ENCODE assay signal across 1 cellular context in the genomic region with DNA sequence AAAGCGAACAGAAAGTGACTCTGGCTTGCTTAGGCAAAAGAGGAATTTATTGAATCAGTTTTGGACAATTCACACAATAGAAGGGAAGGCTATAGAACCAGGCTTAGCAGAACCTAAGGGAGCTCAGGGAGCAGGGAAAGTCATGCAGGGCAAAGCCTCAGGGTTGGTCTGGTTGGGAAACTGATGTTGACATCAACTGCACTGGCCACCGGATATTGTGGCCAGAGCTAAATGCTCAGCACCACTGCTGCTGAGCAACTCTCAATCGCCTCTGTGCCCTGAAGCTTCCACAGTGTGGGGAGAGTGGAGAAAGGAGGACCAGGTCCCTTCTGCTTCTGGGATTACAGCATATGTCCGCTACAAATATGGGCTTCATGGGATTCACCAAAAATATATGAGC.
TF ChIP-seq lines count a peak whose summit lies in the region.

No MANE protein-coding gene starts in this region.

TF ChIP-seq in GM12878, 131 proteins besides CTCF, POLR2A, EP300 and RAD21:
- peak; percentile 30; the same call in 1 of the 2 replicates for TF ChIP-seq RUNX3 (IDR thresholded peaks at IDR 0.05; ENCODE audit: low read length)
- 0 out of 4 replicates have a peak, but pooled peaks of 1 of the 2 experiments have one; percentile 17 for TF ChIP-seq ETV6 (conservative IDR thresholded peaks at IDR 0.05 in 1 of 2, IDR thresholded peaks at IDR 0.05 in 1 of 2; ENCODE audit: borderline replicate concordance in 1 of 2, low read depth in 1 of 2)
- no peak for TF ChIP-seq CREM (IDR thresholded peaks at IDR 0.05; ENCODE audit: low read depth)
- TF ChIP-seq EED (IDR thresholded peaks at IDR 0.05; ENCODE audit: low read depth) = peak; percentile 56; the same call in 1 of the 2 replicates
